ENCODE assay signal across 24 cellular contexts in genomic region chr10:94268652-94269051, GRCh38.
"Had no signal": no experiment of that assay in that cellular context is flagged by ENCODE, and none has a peak within 500 bp of the region (broad histone marks: within the 10 kb centered on the region; RNA-seq: fewer than 3 reads in every experiment).

No MANE protein-coding gene starts in this region.

- H3K36me3 ChIP-seq: left lung, right lobe of liver, thyroid gland, upper lobe of right lung had no signal

- ATAC-seq: heart right ventricle; left colon; left lung; lower lobe of right lung; naive thymus-derived CD8-positive, alpha-beta T cell; right lobe of liver; stimulated activated naive B cell treated with anti-CD40 and anti-IgM and Interleukin-4, amounts not matched to agents 10 μg/mL and 1 μg/mL and 100 μg/mL, for 72 hours; stimulated activated naive CD8-positive, alpha-beta T cell treated with anti-CD3 and anti-CD28 coated beads, Interleukin-15, Interleukin-2, amounts not matched to agents 100 U/mL and 50 U/mL, for 24 hours; upper lobe of right lung had no signal

- DNase-seq: heart right ventricle; left colon; left lung; lower lobe of right lung; mammary epithelial cell; mesenchymal stem cell; naive thymus-derived CD8-positive, alpha-beta T cell; nucleus accumbens; right lobe of liver; stimulated activated CD4-positive, alpha-beta T cell treated with anti-CD3 and anti-CD28 coated beads, Interleukin-2, amount 100 ng/mL, for 24 hours; stimulated activated CD4-positive, alpha-beta T cell treated with anti-CD3 and anti-CD28 coated beads, Interleukin-4, amount 100 ng/mL, for 1 hour; stimulated activated naive B cell treated with anti-CD40 and anti-IgM and Interleukin-4, amounts not matched to agents 10 μg/mL and 1 μg/mL and 100 μg/mL, for 72 hours; stimulated activated naive CD8-positive, alpha-beta T cell treated with anti-CD3 and anti-CD28 coated beads, Interleukin-15, Interleukin-2, amounts not matched to agents 100 U/mL and 50 U/mL, for 24 hours; stomach; testis; thyroid gland; transverse colon; upper lobe of right lung had no signal

- H3K4me3 ChIP-seq: heart right ventricle, hepatocyte, left lung, lower lobe of right lung, right atrium auricular region, right lobe of liver, smooth muscle cell, stomach, testis, thyroid gland, transverse colon, upper lobe of right lung had no signal

- H3K9me3 ChIP-seq: lower lobe of right lung, right lobe of liver, testis, thyroid gland, transverse colon, upper lobe of right lung had no signal

- FAIRE-seq: keratinocyte, urothelium cell line had no signal

- H3K4me1 ChIP-seq: left lung, lower lobe of right lung, parathyroid adenoma, right lobe of liver, testis, transverse colon, upper lobe of right lung had no signal

- H3K27ac ChIP-seq: heart right ventricle, hepatocyte, left lung, lower lobe of right lung, parathyroid adenoma, right atrium auricular region, right lobe of liver, stomach, testis, thyroid gland, transverse colon, upper lobe of right lung had no signal

- H3K27me3 ChIP-seq: heart right ventricle, hepatocyte, left lung, right atrium auricular region, right lobe of liver, stomach, testis, thyroid gland, transverse colon, upper lobe of right lung had no signal
